ENCODE assay signal across 8 cellular contexts in the genomic region with DNA sequence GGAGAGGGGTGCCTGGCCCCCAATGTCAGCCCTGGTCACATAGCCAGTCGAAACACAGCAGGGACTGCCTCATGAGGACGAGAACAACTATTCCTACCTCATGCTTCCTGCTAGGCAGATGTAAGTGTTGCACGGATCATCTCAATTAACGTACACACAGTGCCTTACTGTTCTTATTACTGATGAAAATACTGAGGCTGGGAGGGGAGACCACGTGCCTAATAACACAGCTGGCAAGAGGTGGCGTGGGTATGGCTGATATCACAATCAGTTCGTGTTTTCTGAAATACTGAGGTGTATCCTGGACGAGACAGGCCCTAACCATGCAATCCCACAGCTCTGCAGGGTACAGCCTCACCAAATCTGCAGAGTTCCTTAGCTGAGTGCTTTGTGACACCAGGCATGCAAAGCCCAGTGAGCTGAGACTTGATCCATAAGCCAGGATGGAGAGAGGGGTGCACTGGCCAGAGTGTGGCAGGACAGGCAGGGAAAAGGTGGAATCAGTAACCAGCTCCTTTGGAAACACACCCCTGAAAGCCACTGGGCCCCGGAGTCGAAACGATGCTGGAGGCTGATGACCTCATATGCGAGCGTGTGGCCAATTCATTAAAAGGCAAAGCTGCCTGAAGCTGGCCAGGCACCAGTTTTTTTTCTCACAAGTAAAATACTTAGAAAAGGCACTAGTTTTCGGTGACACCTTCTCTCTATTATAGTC.
DNase-seq lines count a peak whose midpoint lies in the region; ATAC-seq, FAIRE-seq and TF ChIP-seq lines count a peak whose summit lies in the region.

No MANE protein-coding gene starts in this region.

- no peaks in the 10 kb centered on the region for H3K9me3 Mint-ChIP-seq in brain
- H3K9me3 Mint-ChIP-seq in stimulated activated naive B cell treated with anti-CD40 and anti-IgM and Interleukin-4, amounts not matched to agents 10 μg/mL and 1 μg/mL and 100 μg/mL, for 72 hours: no peaks in the 10 kb centered on the region

- peaks cover 45% of the 10 kb centered on the region for H3K4me1 Mint-ChIP-seq in brain
- peaks cover 45 to 46% of the 10 kb centered on the region in 2 donors for H3K4me1 Mint-ChIP-seq in stimulated activated naive B cell treated with anti-CD40 and anti-IgM and Interleukin-4, amounts not matched to agents 10 μg/mL and 1 μg/mL and 100 μg/mL, for 72 hours

- DNase-seq in hepatic stellate cell (ENCODE audit: low spot score) (peak; percentile 73), D721Med (ENCODE audit: insufficient read length, low spot score) (no peak), HT-29 (ENCODE audit: low spot score) (no peak)
- no peak for DNase-seq in stimulated activated naive B cell treated with anti-CD40 and anti-IgM and Interleukin-4, amounts not matched to agents 10 μg/mL and 1 μg/mL and 100 μg/mL, for 72 hours

- H3K36me3 ChIP-seq in HEK293 (ENCODE audit: control insufficient read depth in 2 of 2, insufficient read depth in 1 of 2, low read length in 2 of 2): peaks cover 0 to 30% of the 10 kb centered on the region in 2 experiments; a peak in 1 of 3 replicates

- no peak for ATAC-seq in stimulated activated naive B cell treated with anti-CD40 and anti-IgM and Interleukin-4, amounts not matched to agents 10 μg/mL and 1 μg/mL and 100 μg/mL, for 72 hours (replicated peaks)
- ATAC-seq in HG02840 (IDR thresholded peaks at IDR 0.05; ENCODE audit: low FRiP score, unreplicated experiment): no peak
- no peak for ATAC-seq in activated CD4-positive, CD25-positive, alpha-beta regulatory T cell treated with anti-CD3 and anti-CD28 coated beads, Interleukin-2, amount 50 U/mL, for 24 hours

- no peak overlapping the region for H3K4me3 ChIP-seq in HEK293 (ENCODE audit: low read depth, low read length)

- no peak overlapping the region for H3K27ac ChIP-seq in HEK293 (ENCODE audit: extremely low read depth, low read depth, low read length)

- POLR2A ChIA-PET in HEK293 (lab: Yijun Ruan, JAX): interaction anchor here (0.6 to 1.4 kb wide), 5 partner anchors 8 to 364 kb away, joined by 3 to 8 read pairs (median 4); no protein-coding TSS in a partner anchor

- no peaks in the 10 kb centered on the region for H3K9me3 ChIP-seq in HEK293 (ENCODE audit: control insufficient read depth, insufficient read depth, low read depth, low read length)

- H3K27me3 Mint-ChIP-seq in brain: no peaks in the 10 kb centered on the region
- no peaks in the 10 kb centered on the region for H3K27me3 Mint-ChIP-seq in stimulated activated naive B cell treated with anti-CD40 and anti-IgM and Interleukin-4, amounts not matched to agents 10 μg/mL and 1 μg/mL and 100 μg/mL, for 72 hours

- no peaks in the 10 kb centered on the region for H3K4me1 ChIP-seq in HEK293 (ENCODE audit: control insufficient read depth, insufficient read depth, low read length)

- H3K4me3 Mint-ChIP-seq in brain: peak overlapping the region in 4 of 5 experiments; percentile 40 to 56 (median 52)
- H3K4me3 Mint-ChIP-seq in stimulated activated naive B cell treated with anti-CD40 and anti-IgM and Interleukin-4, amounts not matched to agents 10 μg/mL and 1 μg/mL and 100 μg/mL, for 72 hours: peak overlapping the region in 1 of 2 donors; percentile 14

- no peak for FAIRE-seq in D721Med (lab: Jason Lieb, UNC)

- peak overlapping the region; percentile 87 to 97 (median 93) for H3K27ac Mint-ChIP-seq in brain
- peak overlapping the region; percentile 84 for H3K27ac Mint-ChIP-seq in stimulated activated naive B cell treated with anti-CD40 and anti-IgM and Interleukin-4, amounts not matched to agents 10 μg/mL and 1 μg/mL and 100 μg/mL, for 72 hours

- no peak for TF ChIP-seq CTCF in HEK293 (tag by site-specific recombination; IDR thresholded peaks at IDR 0.05)
- no peak for TF ChIP-seq CTCF in brain (conservative IDR thresholded peaks at IDR 0.05)
- no peak for TF ChIP-seq CTCF in D721Med (IDR thresholded peaks at IDR 0.05; ENCODE audit: insufficient read depth, missing control alignments)

- peaks cover 19% of the 10 kb centered on the region for H3K36me3 Mint-ChIP-seq in brain
- H3K36me3 Mint-ChIP-seq in stimulated activated naive B cell treated with anti-CD40 and anti-IgM and Interleukin-4, amounts not matched to agents 10 μg/mL and 1 μg/mL and 100 μg/mL, for 72 hours: peaks cover 69 to 81% of the 10 kb centered on the region in 2 donors

- CTCF ChIA-PET in HEK293 (lab: Yijun Ruan, JAX): interaction anchor here (0.6 to 3.3 kb wide), 10 partner anchors 9 to 786 kb away, joined by 3 to 16 read pairs (median 4); partner anchors contain the start of gene RAPGEF1

TF ChIP-seq in HEK293, 187 proteins besides CTCF, POLR2A, EP300 and RAD21 (continues in another document):
- peak; percentile 51 for TF ChIP-seq ZBTB21 (tag by site-specific recombination; IDR thresholded peaks at IDR 0.05)
- no peak for TF ChIP-seq ZNF416 (tag by site-specific recombination; IDR thresholded peaks at IDR 0.05)
- TF ChIP-seq ZNF629 (tag by site-specific recombination; IDR thresholded peaks at IDR 0.05): no peak
- peak; percentile 17; the same call in 1 of the 2 replicates for TF ChIP-seq ZBTB20 (tag by site-specific recombination; IDR thresholded peaks at IDR 0.05)
- no peak for TF ChIP-seq BCL6B (tag by site-specific recombination; IDR thresholded peaks at IDR 0.05)
- no peak for TF ChIP-seq ZNF112 (tag by site-specific recombination; IDR thresholded peaks at IDR 0.05)
- TF ChIP-seq, protein P1, sequence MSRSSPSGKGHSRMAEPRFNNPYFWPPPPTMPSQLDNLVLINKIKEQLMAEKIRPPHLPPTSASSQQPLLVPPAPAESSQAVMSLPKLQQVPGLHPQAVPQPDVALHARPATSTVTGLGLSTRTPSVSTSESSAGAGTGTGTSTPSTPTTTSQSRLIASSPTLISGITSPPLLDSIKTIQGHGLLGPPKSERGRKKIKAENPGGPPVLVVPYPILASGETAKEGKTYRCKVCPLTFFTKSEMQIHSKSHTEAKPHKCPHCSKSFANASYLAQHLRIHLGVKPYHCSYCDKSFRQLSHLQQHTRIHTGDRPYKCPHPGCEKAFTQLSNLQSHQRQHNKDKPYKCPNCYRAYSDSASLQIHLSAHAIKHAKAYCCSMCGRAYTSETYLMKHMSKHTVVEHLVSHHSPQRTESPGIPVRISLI (tag by site-specific recombination; IDR thresholded peaks at IDR 0.05): 0 out of 2 replicates have a peak, but pooled peaks have one; percentile 41
- 0 out of 2 replicates have a peak, but pooled peaks have one; percentile 27 for TF ChIP-seq ZBTB6 (tag by site-specific recombination; IDR thresholded peaks at IDR 0.05)
- peak; percentile 22; the same call in 1 of the 2 replicates for TF ChIP-seq FEZF1 (tag by site-specific recombination; IDR thresholded peaks at IDR 0.05)
- no peak for TF ChIP-seq ZNF404 (tag by site-specific recombination; IDR thresholded peaks at IDR 0.05)
- TF ChIP-seq ZNF571 (tag by site-specific recombination; IDR thresholded peaks at IDR 0.05): no peak
- TF ChIP-seq PRDM10 (tag by site-specific recombination; IDR thresholded peaks at IDR 0.05): peak; percentile 96
- TF ChIP-seq ZNF624 (tag by site-specific recombination; IDR thresholded peaks at IDR 0.05): no peak
- TF ChIP-seq GLIS1 (tag by site-specific recombination; IDR thresholded peaks at IDR 0.05): peak; percentile 85
- TF ChIP-seq ZNF791 (tag by site-specific recombination; IDR thresholded peaks at IDR 0.05): no peak
